In genomic region chr3:71446260-71446659, GRCh38 we compare ENCODE assay signal across 1 cellular context.
TF ChIP-seq lines count a peak whose summit lies in the region.

No MANE protein-coding gene starts in this region.

TF ChIP-seq in IMR-90, 13 proteins besides CTCF, POLR2A, EP300 and RAD21:
- no peak for TF ChIP-seq CEBPB (IDR thresholded peaks at IDR 0.05; ENCODE audit: low read depth, low read length)
- TF ChIP-seq MAFK (IDR thresholded peaks at IDR 0.05; ENCODE audit: low read depth, low read length), result no peak
- TF ChIP-seq FOS (IDR thresholded peaks at IDR 0.05; ENCODE audit: low read depth, low read length), result no peak
- no peak for TF ChIP-seq CHD1 (IDR thresholded peaks at IDR 0.05; ENCODE audit: low read depth, low read length)
